ENCODE assay signal across 30 cellular contexts in the genomic region with DNA sequence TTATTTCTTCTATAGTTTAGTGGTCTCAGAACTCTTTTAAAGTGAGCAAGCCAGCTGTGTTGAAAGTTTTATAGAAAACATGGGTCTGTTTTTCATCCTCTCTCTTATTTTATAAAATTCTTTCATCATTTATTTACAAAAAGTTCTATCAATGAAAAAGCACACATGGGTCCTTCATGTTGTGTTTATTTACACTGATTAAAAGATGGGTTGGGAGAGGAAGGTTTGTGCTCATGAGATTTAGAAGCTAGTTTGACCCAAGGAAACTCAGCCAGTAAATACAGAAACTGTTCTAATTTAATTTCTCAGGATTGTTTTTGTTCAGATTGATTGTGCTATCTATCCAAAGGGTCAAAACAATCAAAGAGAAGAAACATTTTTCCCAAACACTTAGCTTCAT.
"Had no signal": no experiment of that assay in that cellular context is flagged by ENCODE, and none has a peak within 500 bp of the region (broad histone marks: within the 10 kb centered on the region; RNA-seq: fewer than 3 reads in every experiment).

No MANE protein-coding gene starts in this region.

- H3K27ac ChIP-seq: body of pancreas, epithelial cell of prostate had no signal

- H3K36me3 ChIP-seq: adrenal gland, esophagus squamous epithelium had no signal

- DNase-seq: activated CD4-positive, alpha-beta memory T cell treated with anti-CD3 and anti-CD28 coated beads for 36 hours; activated CD4-positive, alpha-beta T cell treated with anti-CD3 and anti-CD28 coated beads for 36 hours; activated CD4-positive, alpha-beta T cell treated with anti-CD3 and anti-CD28 coated beads, Interleukin-2, amount 10 ng/mL, durations not matched to agents 24 days and 14 days; activated CD4-positive, CD25-positive, alpha-beta regulatory T cell; activated CD4-positive, CD25-positive, alpha-beta regulatory T cell treated with anti-CD3 and anti-CD28 coated beads, Interleukin-2, amount 50 U/mL, for 72 hours; activated CD8-positive, alpha-beta memory T cell treated with anti-CD3 and anti-CD28 coated beads, Interleukin-2, amount 10 ng/mL, durations not matched to agents 7 days and 5 days; activated CD8-positive, alpha-beta memory T cell treated with anti-CD3 and anti-CD28 coated beads, Interleukin-2, amount 50 U/mL, for 4 hours; activated CD8-positive, alpha-beta T cell treated with anti-CD3 and anti-CD28 coated beads, Interleukin-2, amount 10 ng/mL, durations not matched to agents 7 days and 5 days; activated gamma-delta T cell; activated naive CD4-positive, alpha-beta T cell; activated naive CD4-positive, alpha-beta T cell treated with anti-CD3 and anti-CD28 coated beads, Interleukin-2, amount 10 ng/mL, durations not matched to agents 7 days and 5 days; activated T-cell treated with anti-CD3 and anti-CD28 coated beads for 4 hours; activated T-cell treated with anti-CD3 and anti-CD28 coated beads, Interleukin-2, amount 50 U/mL, for 24 hours; activated T-cell treated with anti-CD3 and anti-CD28 coated beads, Interleukin-2, amount 50 U/mL, for 72 hours; adrenal gland; amygdala; aorta; body of pancreas; caudate nucleus; cortex of kidney; dermis blood vessel endothelial cell; effector CD4-positive, alpha-beta T cell; effector memory CD8-positive, alpha-beta T cell; esophagus squamous epithelium; foreskin fibroblast; head of caudate nucleus; T-helper 2 cell had no signal

- H3K27me3 ChIP-seq: adrenal gland, body of pancreas, esophagus squamous epithelium had no signal

- FAIRE-seq: endothelial cell of umbilical vein, frontal cortex had no signal

- ATAC-seq: activated CD4-positive, alpha-beta T cell treated with anti-CD3 and anti-CD28 coated beads for 36 hours; activated CD8-positive, alpha-beta memory T cell treated with anti-CD3 and anti-CD28 coated beads, Interleukin-2, amount 10 ng/mL, durations not matched to agents 7 days and 5 days; activated CD8-positive, alpha-beta T cell treated with anti-CD3 and anti-CD28 coated beads, Interleukin-2, amount 10 ng/mL, durations not matched to agents 7 days and 5 days; activated T-cell treated with anti-CD3 and anti-CD28 coated beads, Interleukin-2, amount 50 U/mL, for 72 hours; body of pancreas; effector memory CD8-positive, alpha-beta T cell had no signal

- H3K4me1 ChIP-seq: body of pancreas had no signal

- H3K9me3 ChIP-seq: adrenal gland, body of pancreas, esophagus squamous epithelium had no signal

- H3K4me3 ChIP-seq: adrenal gland, body of pancreas, esophagus squamous epithelium had no signal
